Comparison of ENCODE assay signal across 18 cellular contexts in genomic region chr6:153436346-153436745, GRCh38.
A peak's percentile ranks its signal among the peaks of the same experiment; 100 is the strongest.
DNase-seq lines count a peak whose midpoint lies in the region; ATAC-seq and TF ChIP-seq lines count a peak whose summit lies in the region.
"Had no signal": no experiment of that assay in that cellular context is flagged by ENCODE, and none has a peak within 500 bp of the region (broad histone marks: within the 10 kb centered on the region; RNA-seq: fewer than 3 reads in every experiment).

No MANE protein-coding gene starts in this region.

- peaks cover 0 to 2% (median 0%) of the 10 kb centered on the region in 8 donors for H3K9me3 Mint-ChIP-seq in CD4-positive, alpha-beta memory T cell

- no peaks in the 10 kb centered on the region for H3K36me3 Mint-ChIP-seq in CD4-positive, alpha-beta memory T cell
- H3K36me3 Mint-ChIP-seq: CD8-positive, alpha-beta memory T cell had no signal

- ATAC-seq in HG03442 (IDR thresholded peaks at IDR 0.05; ENCODE audit: unreplicated experiment) (peak; percentile 73), RWPE2 (ENCODE audit: low read depth) (peak; percentile 50; the same call in 1 of the 3 replicates), foreskin keratinocyte (no peak), HG03196 (IDR thresholded peaks at IDR 0.05; ENCODE audit: unreplicated experiment) (no peak), GM21723 (IDR thresholded peaks at IDR 0.05; ENCODE audit: unreplicated experiment) (no peak)

- H3K4me3 ChIP-seq in RWPE2 (ENCODE audit: severe bottlenecking), result no peak overlapping the region
- no peak overlapping the region for H3K4me3 ChIP-seq in tibial nerve
- H3K4me3 ChIP-seq in CD4-positive, alpha-beta memory T cell (ENCODE audit: low read length in 2 of 2), result no peak overlapping the region
- H3K4me3 ChIP-seq: BLaER1, PC-9 had no signal

- H3K27ac Mint-ChIP-seq in CD4-positive, alpha-beta memory T cell, result no peak overlapping the region
- H3K27ac Mint-ChIP-seq: CD8-positive, alpha-beta memory T cell had no signal

- H3K4me1 Mint-ChIP-seq in CD4-positive, alpha-beta memory T cell, result no peaks in the 10 kb centered on the region
- H3K4me1 Mint-ChIP-seq: CD8-positive, alpha-beta memory T cell had no signal

- TF ChIP-seq CTCF in RWPE2 (IDR thresholded peaks at IDR 0.05; ENCODE audit: poor library complexity, severe bottlenecking) (no peak), foreskin keratinocyte (conservative IDR thresholded peaks at IDR 0.05) (no peak), tibial nerve (IDR thresholded peaks at IDR 0.05) (no peak)

- POLR2A ChIA-PET in CD4-positive, alpha-beta memory T cell (lab: Charles Lee; ENCODE audit: partially characterized antibody), result no interaction called here

- DNase-seq in ELF-1 (ENCODE audit: low read depth, low spot score), result peak; percentile 50
- DNase-seq in RWPE2 (ENCODE audit: low spot score), result no peak
- peak; percentile 9 to 48 for DNase-seq in foreskin keratinocyte
- DNase-seq in tibial nerve (ENCODE audit: low spot score in 2 of 2), result no peak
- no peak for DNase-seq in CD4-positive, alpha-beta memory T cell
- DNase-seq: CD8-positive, alpha-beta memory T cell; HCEC 1CT; Karpas-422; MM.1S; NCI-H1092 treated with DMSO at 0.1 percent for 48 hours; NCI-H1694 treated with DMSO at 0.1 percent for 48 hours; NCI-H2171; NCI-H446 treated with DMSO at 0.1 percent for 48 hours; PC-9 had no signal

- CTCF ChIA-PET in CD4-positive, alpha-beta memory T cell (lab: Charles Lee; ENCODE audit: partially characterized antibody), result no interaction called here

- H3K36me3 ChIP-seq in RWPE2 (ENCODE audit: low read depth) (no peaks in the 10 kb centered on the region), tibial nerve (no peaks in the 10 kb centered on the region)
- no peaks in the 10 kb centered on the region for H3K36me3 ChIP-seq in CD4-positive, alpha-beta memory T cell (ENCODE audit: insufficient read depth, low read length)
- H3K36me3 ChIP-seq: BLaER1 had no signal

- 55 to 64% methylated on average over 5 of the region's 5 CpGs for WGBS in tibial nerve, 2 donors

- H3K4me1 ChIP-seq in RWPE2 (ENCODE audit: insufficient read depth, poor library complexity, severe bottlenecking) (peaks cover 7% of the 10 kb centered on the region), foreskin keratinocyte (no peaks in the 10 kb centered on the region), tibial nerve (no peaks in the 10 kb centered on the region)
- no peaks in the 10 kb centered on the region for H3K4me1 ChIP-seq in CD4-positive, alpha-beta memory T cell (ENCODE audit: insufficient read depth, low read length)
- H3K4me1 ChIP-seq: BLaER1 had no signal

- H3K4me3 Mint-ChIP-seq in CD4-positive, alpha-beta memory T cell, result no peak overlapping the region
- H3K4me3 Mint-ChIP-seq: CD8-positive, alpha-beta memory T cell had no signal

- H3K27me3 Mint-ChIP-seq in CD4-positive, alpha-beta memory T cell, result no peaks in the 10 kb centered on the region
- H3K27me3 Mint-ChIP-seq: CD8-positive, alpha-beta memory T cell had no signal

- H3K27ac ChIP-seq in RWPE2 (ENCODE audit: poor library complexity, severe bottlenecking) (no peak overlapping the region), foreskin keratinocyte (no peak overlapping the region), tibial nerve (no peak overlapping the region)
- H3K27ac ChIP-seq in CD4-positive, alpha-beta memory T cell (ENCODE audit: low read depth, low read length), result no peak overlapping the region
- H3K27ac ChIP-seq: BLaER1, PC-9 had no signal

- no peak for TF ChIP-seq POLR2A in tibial nerve (IDR thresholded peaks at IDR 0.05)

- no peak for TF ChIP-seq EP300 in tibial nerve (IDR thresholded peaks at IDR 0.05)

- H3K9me3 ChIP-seq in RWPE2 (ENCODE audit: severe bottlenecking), result no peaks in the 10 kb centered on the region
- H3K9me3 ChIP-seq in tibial nerve, result no peaks in the 10 kb centered on the region
- no peaks in the 10 kb centered on the region for H3K9me3 ChIP-seq in CD4-positive, alpha-beta memory T cell (ENCODE audit: control insufficient read depth in 1 of 2, low read length in 2 of 2)
- H3K9me3 ChIP-seq: BLaER1 had no signal

- H3K27me3 ChIP-seq in RWPE2 (ENCODE audit: insufficient read depth, poor library complexity, severe bottlenecking), result no peaks in the 10 kb centered on the region
- no peaks in the 10 kb centered on the region for H3K27me3 ChIP-seq in foreskin keratinocyte
- no peaks in the 10 kb centered on the region for H3K27me3 ChIP-seq in tibial nerve
- H3K27me3 ChIP-seq in CD4-positive, alpha-beta memory T cell (ENCODE audit: insufficient read depth, low read length), result no peaks in the 10 kb centered on the region
- H3K27me3 ChIP-seq: BLaER1 had no signal

- intact Hi-C loops in CD4-positive, alpha-beta memory T cell (cut with micrococcal nuclease), result no loop called here

Comparison
In these comparisons a context has a peak if more than half of its experiments do, and no peak if none do; other contexts are left out.
1. DNase-seq: peak in ELF-1 (single experiment) and foreskin keratinocyte (2 of 2); none in RWPE2 (single experiment), tibial nerve (0 of 2) and CD4-positive, alpha-beta memory T cell (0 of 5).
2. ATAC-seq: peak in HG03442 (single experiment) and RWPE2 (single experiment); none in foreskin keratinocyte (single experiment), HG03196 (single experiment) and GM21723 (single experiment).